20 cellular contexts compared by ENCODE assay signal in genomic region chr9:70106571-70106970, GRCh38.
"Had no signal": no experiment of that assay in that cellular context is flagged by ENCODE, and none has a peak within 500 bp of the region (broad histone marks: within the 10 kb centered on the region; RNA-seq: fewer than 3 reads in every experiment).

No MANE protein-coding gene starts in this region.

- H3K36me3 Mint-ChIP-seq: naive thymus-derived CD4-positive, alpha-beta T cell; stimulated activated naive B cell treated with anti-CD40 and anti-IgM and Interleukin-4, amounts not matched to agents 10 μg/mL and 1 μg/mL and 100 μg/mL, for 72 hours had no signal

- H3K27me3 Mint-ChIP-seq: stimulated activated naive CD8-positive, alpha-beta T cell treated with anti-CD3 and anti-CD28 coated beads, Interleukin-15, amount 100 ng/mL, for 72 hours had no signal

- H3K27ac Mint-ChIP-seq: dendritic cell treated with granulocyte-macrophage colony-stimulating factor and Interleukin-4, amounts not matched to agents 40 ng/mL and 50 ng/mL, for 4 days; effector memory CD8-positive, alpha-beta T cell; naive thymus-derived CD4-positive, alpha-beta T cell; stimulated activated naive B cell treated with anti-CD40 and anti-IgM and Interleukin-4, amounts not matched to agents 10 μg/mL and 1 μg/mL and 100 μg/mL, for 72 hours had no signal

- H3K36me3 ChIP-seq: neutrophil had no signal

- H3K9me3 Mint-ChIP-seq: dendritic cell treated with granulocyte-macrophage colony-stimulating factor and Interleukin-4, amounts not matched to agents 40 ng/mL and 50 ng/mL, for 4 days; effector memory CD8-positive, alpha-beta T cell; naive thymus-derived CD4-positive, alpha-beta T cell; stimulated activated naive B cell treated with anti-CD40 and anti-IgM and Interleukin-4, amounts not matched to agents 10 μg/mL and 1 μg/mL and 100 μg/mL, for 72 hours; stimulated activated naive CD8-positive, alpha-beta T cell treated with anti-CD3 and anti-CD28 coated beads, Interleukin-15, amount 100 ng/mL, for 72 hours had no signal

- DNase-seq: effector memory CD8-positive, alpha-beta T cell; foreskin keratinocyte; heart left ventricle; hippocampal formation; left colon; left ventricle myocardium superior; mesendoderm; naive thymus-derived CD4-positive, alpha-beta T cell; psoas muscle; stimulated activated CD4-positive, alpha-beta T cell treated with anti-CD3 and anti-CD28 coated beads, Interleukin-2, amount 100 ng/mL, for 24 hours; stimulated activated CD4-positive, alpha-beta T cell treated with anti-CD3 and anti-CD28 coated beads, Interleukin-4, amount 100 ng/mL, for 4 hours; stimulated activated naive B cell treated with anti-CD40 and anti-IgM and Interleukin-4, amounts not matched to agents 10 μg/mL and 1 μg/mL and 100 μg/mL, for 72 hours; stimulated activated naive CD8-positive, alpha-beta T cell treated with anti-CD3 and anti-CD28 coated beads, Interleukin-15, amount 100 ng/mL, for 72 hours; substantia nigra; trophoblast cell had no signal

- H3K4me3 ChIP-seq: heart left ventricle, lung, psoas muscle, skin epidermis had no signal

- H3K9me3 ChIP-seq: heart left ventricle, neutrophil, psoas muscle had no signal

- ATAC-seq: effector memory CD8-positive, alpha-beta T cell; foreskin keratinocyte; heart left ventricle; left colon; left ventricle myocardium superior; naive thymus-derived CD4-positive, alpha-beta T cell; psoas muscle; sciatic nerve; stimulated activated naive B cell treated with anti-CD40 and anti-IgM and Interleukin-4, amounts not matched to agents 10 μg/mL and 1 μg/mL and 100 μg/mL, for 72 hours; stimulated activated naive CD8-positive, alpha-beta T cell treated with anti-CD3 and anti-CD28 coated beads, Interleukin-15, amount 100 ng/mL, for 72 hours had no signal

- H3K27me3 ChIP-seq: foreskin keratinocyte, heart left ventricle, neutrophil had no signal

- H3K27ac ChIP-seq: foreskin keratinocyte, neutrophil, psoas muscle, skin epidermis had no signal

- H3K4me3 Mint-ChIP-seq: dendritic cell treated with granulocyte-macrophage colony-stimulating factor and Interleukin-4, amounts not matched to agents 40 ng/mL and 50 ng/mL, for 4 days; effector memory CD8-positive, alpha-beta T cell; naive thymus-derived CD4-positive, alpha-beta T cell; stimulated activated naive B cell treated with anti-CD40 and anti-IgM and Interleukin-4, amounts not matched to agents 10 μg/mL and 1 μg/mL and 100 μg/mL, for 72 hours; stimulated activated naive CD8-positive, alpha-beta T cell treated with anti-CD3 and anti-CD28 coated beads, Interleukin-15, amount 100 ng/mL, for 72 hours had no signal
